8 cellular contexts compared by ENCODE assay signal in genomic region chr18:55779711-55780590, GRCh38.
DNase-seq lines count a peak whose midpoint lies in the region; ATAC-seq, FAIRE-seq and TF ChIP-seq lines count a peak whose summit lies in the region.

No MANE protein-coding gene starts in this region.

- peaks cover 26% of the 10 kb centered on the region for H3K4me1 Mint-ChIP-seq in astrocyte (ENCODE audit: low read depth, unreplicated experiment)

- H3K4me1 ChIP-seq in HUES48 (ENCODE audit: control insufficient read depth, insufficient read depth, low read length) (peaks cover 46% of the 10 kb centered on the region), astrocyte (ENCODE audit: insufficient read depth, low read length) (peaks cover 4% of the 10 kb centered on the region), rectal smooth muscle tissue (ENCODE audit: control insufficient read depth, insufficient read depth, low read length) (no peaks in the 10 kb centered on the region)

- H3K36me3 Mint-ChIP-seq in astrocyte (ENCODE audit: low read depth, unreplicated experiment), result no peaks in the 10 kb centered on the region

- ATAC-seq in HG02623 (IDR thresholded peaks at IDR 0.05; ENCODE audit: unreplicated experiment) (no peak), GM21381 (IDR thresholded peaks at IDR 0.05; ENCODE audit: unreplicated experiment) (no peak)

- H3K36me3 ChIP-seq in HUES48 (ENCODE audit: control insufficient read depth, insufficient read depth, low read length) (no peaks in the 10 kb centered on the region), astrocyte (ENCODE audit: insufficient read depth, low read length) (no peaks in the 10 kb centered on the region), rectal smooth muscle tissue (ENCODE audit: control insufficient read depth, insufficient read depth, low read length) (no peaks in the 10 kb centered on the region)

- H3K27me3 Mint-ChIP-seq in astrocyte (ENCODE audit: low read depth, unreplicated experiment), result no peaks in the 10 kb centered on the region

- peak overlapping the region; percentile 86 for H3K4me3 Mint-ChIP-seq in astrocyte (ENCODE audit: unreplicated experiment)

- no peaks in the 10 kb centered on the region for H3K9me3 Mint-ChIP-seq in astrocyte (ENCODE audit: unreplicated experiment)

- peaks cover 22% of the 10 kb centered on the region for H3K27me3 ChIP-seq in HUES48 (ENCODE audit: control insufficient read depth, insufficient read depth, low read length)
- H3K27me3 ChIP-seq in astrocyte (ENCODE audit: insufficient read depth, low read length), result no peaks in the 10 kb centered on the region
- no peaks in the 10 kb centered on the region for H3K27me3 ChIP-seq in rectal smooth muscle tissue (ENCODE audit: control insufficient read depth, insufficient read depth, low read length)

- H3K79me2 ChIP-seq in astrocyte (ENCODE audit: insufficient read depth, low read length), result no peaks in the 10 kb centered on the region

- H3K9me3 ChIP-seq in HUES48 (ENCODE audit: control insufficient read depth, insufficient read depth, low read length) (no peaks in the 10 kb centered on the region), astrocyte (ENCODE audit: insufficient read depth, low read depth, low read length) (no peaks in the 10 kb centered on the region)

- peak overlapping the region; percentile 93 for H3K4me2 ChIP-seq in astrocyte (ENCODE audit: low read length)

- H3K27ac ChIP-seq in HUES48 (ENCODE audit: low read depth, low read length) (peak overlapping the region; percentile 55), astrocyte (ENCODE audit: low read depth, low read length) (peak overlapping the region; percentile 38), rectal smooth muscle tissue (ENCODE audit: low read depth, low read length) (no peak overlapping the region)

- FAIRE-seq in astrocyte (lab: Jason Lieb, UNC), result no peak

- DNase-seq in ELR (ENCODE audit: low read depth) (peak; percentile 63), astrocyte (ENCODE audit: low read depth) (no peak), hypothalamus (lab: John Stamatoyannopoulos, UW) (peak in 43 of 51 donors; percentile 8 to 76 (median 40)), SKM-1 treated with dmso at 0.1 percent for 144 hours (lab: John Stamatoyannopoulos, UW; ENCODE audit: unreplicated experiment) (no peak)

- peak overlapping the region; percentile 70 for H3K4me3 ChIP-seq in HUES48 (ENCODE audit: low read depth, low read length)
- peak overlapping the region; percentile 61 for H3K4me3 ChIP-seq in astrocyte (ENCODE audit: insufficient read depth, low read depth, low read length)
- H3K4me3 ChIP-seq in rectal smooth muscle tissue (ENCODE audit: low read length), result peak overlapping the region; percentile 71

- peak overlapping the region; percentile 88 for H2AFZ ChIP-seq in astrocyte (ENCODE audit: low read depth, low read length)

- no peaks in the 10 kb centered on the region for H4K20me1 ChIP-seq in astrocyte (ENCODE audit: insufficient read depth, low read length)

- H3K27ac Mint-ChIP-seq in astrocyte (ENCODE audit: unreplicated experiment), result peak overlapping the region; percentile 81

- H3K9ac ChIP-seq in HUES48 (ENCODE audit: low read depth, low read length) (peak overlapping the region; percentile 48), astrocyte (ENCODE audit: low read length) (peak overlapping the region; percentile 79), rectal smooth muscle tissue (ENCODE audit: low read length) (no peak overlapping the region)

- no peak for TF ChIP-seq CTCF in astrocyte (IDR thresholded peaks at IDR 0.05; ENCODE audit: insufficient read depth, low read depth, low read length)

Comparison
In these comparisons a context has a peak if more than half of its experiments do, and no peak if none do; other contexts are left out.
1. DNase-seq: peak in ELR (single experiment) and hypothalamus (43 of 51); none in astrocyte (single experiment) and SKM-1 treated with dmso at 0.1 percent for 144 hours (single experiment).
2. Peak in every context shown above with its lines, with median percentiles within 50 percentile points of each other: H3K4me3 ChIP-seq.